17 cellular contexts compared by ENCODE assay signal in the genomic region with DNA sequence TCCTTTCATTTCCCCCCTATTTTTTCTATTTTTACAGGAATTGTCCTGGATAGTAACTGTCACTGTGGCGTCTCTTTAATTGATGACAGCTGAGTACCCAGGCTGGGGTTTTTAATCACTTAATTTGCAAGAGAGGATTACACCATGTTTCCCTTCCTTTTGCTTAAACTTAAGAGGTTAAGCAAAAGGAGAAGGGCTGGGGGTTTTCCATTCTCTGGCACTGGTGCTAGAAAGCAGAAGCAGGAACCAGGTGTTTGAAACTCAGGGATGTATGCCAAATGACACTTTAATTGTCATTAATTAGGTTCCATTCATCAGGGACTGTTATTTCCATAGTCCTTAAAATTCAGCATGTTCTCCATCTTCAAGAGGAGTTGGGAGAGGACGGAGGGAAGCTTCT.
"Had no signal": no experiment of that assay in that cellular context is flagged by ENCODE, and none has a peak within 500 bp of the region (broad histone marks: within the 10 kb centered on the region; RNA-seq: fewer than 3 reads in every experiment).

No MANE protein-coding gene starts in this region.

- H3K4me1 ChIP-seq: gastrocnemius medialis, heart right ventricle, left ventricle myocardium inferior, sigmoid colon, stomach, testis had no signal

- H3K4me3 ChIP-seq: gastrocnemius medialis, heart right ventricle, left ventricle myocardium inferior, sigmoid colon, stomach, testis had no signal

- ATAC-seq: gastrocnemius medialis; heart right ventricle; stimulated activated effector memory CD8-positive, alpha-beta T cell treated with anti-CD3 and anti-CD28 coated beads, Interleukin-12 subunit alpha, Interleukin-12 subunit beta, amount 100 ng/mL, for 72 hours had no signal

- H3K9me3 ChIP-seq: gastrocnemius medialis, sigmoid colon, testis had no signal

- DNase-seq: activated CD4-positive, alpha-beta T cell treated with anti-CD3 and anti-CD28 coated beads, Interleukin-2, amount 50 U/mL, for 48 hours; activated gamma-delta T cell; effector CD4-positive, alpha-beta T cell; gastrocnemius medialis; heart right ventricle; immature natural killer cell; kidney glomerular epithelial cell; left ventricle myocardium inferior; mammary epithelial cell; nephron progenitor cell; occipital lobe; posterior cingulate gyrus; sigmoid colon; stimulated activated CD4-positive, alpha-beta T cell treated with anti-CD3 and anti-CD28 coated beads, Interleukin-4, amount 100 ng/mL, for 24 hours; stomach; testis had no signal

- H3K27ac ChIP-seq: gastrocnemius medialis, heart right ventricle, left ventricle myocardium inferior, sigmoid colon, stomach, testis had no signal

- H3K36me3 ChIP-seq: gastrocnemius medialis, heart right ventricle, left ventricle myocardium inferior, sigmoid colon, stomach had no signal

- H3K27me3 ChIP-seq: gastrocnemius medialis, heart right ventricle, sigmoid colon, stomach, testis had no signal
